Comparison of ENCODE assay signal across 22 cellular contexts in genomic region chr6:3453410-3453809, GRCh38. TPM values are rescaled to one million over a fixed set of nuclear protein-coding genes. Genes with fewer than 3 reads are reported as not detected.
DNase-seq lines count a peak whose midpoint lies in the region; FAIRE-seq and TF ChIP-seq lines count a peak whose summit lies in the region.
"Had no signal": no experiment of that assay in that cellular context is flagged by ENCODE, and none has a peak within 500 bp of the region (broad histone marks: within the 10 kb centered on the region; RNA-seq: fewer than 3 reads in every experiment).

No MANE protein-coding gene starts in this region.

- DNase-seq in GM10266 (ENCODE audit: extremely low spot score) (no peak), adipocyte (ENCODE audit: low read depth) (no peak), islet precursor cell (peak; percentile 28), HTR-8/SVneo (ENCODE audit: insufficient read length, low spot score) (no peak), osteocyte (ENCODE audit: extremely low spot score, unreplicated experiment) (no peak)
- DNase-seq in NK-92 treated with Interleukin-12 subunit alpha and Interleukin-12 subunit beta, amount 100 ng/mL, for 24 hours (lab: John Stamatoyannopoulos, UW): no peak
- DNase-seq: activated CD4-positive, alpha-beta T cell treated with anti-CD3 and anti-CD28 coated beads for 1 hour; activated CD8-positive, alpha-beta memory T cell treated with anti-CD3 and anti-CD28 coated beads, Interleukin-2, amount 10 ng/mL, durations not matched to agents 7 days and 5 days; activated gamma-delta T cell; amygdala; COR-L47; EL; NCI-H1092 treated with DMSO at 0.1 percent for 48 hours; NCI-H2171 treated with DMSO at 0.1 percent for 48 hours; ovary; SHP77 treated with DMSO at 0.1 percent for 48 hours; stimulated activated CD4-positive, alpha-beta T cell treated with anti-CD3 and anti-CD28 coated beads, Interleukin-4, amount 100 ng/mL, for 1 hour; T-helper 17 cell had no signal

- FAIRE-seq in HTR-8/SVneo (lab: Jason Lieb, UNC): no peak
- FAIRE-seq: colon had no signal

- peaks cover 3% of the 10 kb centered on the region for H3K36me3 ChIP-seq in adipocyte (ENCODE audit: control insufficient read depth, insufficient read depth, low read length, severe bottlenecking)
- H3K36me3 ChIP-seq: gastroesophageal sphincter, ovary had no signal

- H3K36me3 Mint-ChIP-seq in osteocyte (ENCODE audit: unreplicated experiment): no peaks in the 10 kb centered on the region
- H3K36me3 Mint-ChIP-seq: activated CD8-positive, alpha-beta memory T cell treated with anti-CD3 and anti-CD28 coated beads, Interleukin-2, amount 10 ng/mL, durations not matched to agents 7 days and 5 days; IgD-negative memory B cell had no signal

- H3K4me3 Mint-ChIP-seq in osteocyte (ENCODE audit: unreplicated experiment): no peak overlapping the region
- H3K4me3 Mint-ChIP-seq: activated CD8-positive, alpha-beta memory T cell treated with anti-CD3 and anti-CD28 coated beads, Interleukin-2, amount 10 ng/mL, durations not matched to agents 7 days and 5 days; IgD-negative memory B cell; T-helper 17 cell had no signal

- peak overlapping the region; percentile 97 for H3K4me3 ChIP-seq in adipocyte (ENCODE audit: low read length)
- H3K4me3 ChIP-seq: ovary had no signal

- peak overlapping the region; percentile 91 for H3K9ac ChIP-seq in adipocyte (ENCODE audit: low read length)

- H3K27me3 ChIP-seq in adipocyte (replicated peaks; ENCODE audit: control insufficient read depth, insufficient read depth, low read length): no peaks in the 10 kb centered on the region
- H3K27me3 ChIP-seq: gastroesophageal sphincter, ovary had no signal

- no peaks in the 10 kb centered on the region for H3K9me3 ChIP-seq in adipocyte (ENCODE audit: control insufficient read depth, low read length)
- H3K9me3 ChIP-seq: gastroesophageal sphincter, ovary had no signal

- no peak overlapping the region for H3K27ac Mint-ChIP-seq in osteocyte (ENCODE audit: unreplicated experiment)
- H3K27ac Mint-ChIP-seq: activated CD8-positive, alpha-beta memory T cell treated with anti-CD3 and anti-CD28 coated beads, Interleukin-2, amount 10 ng/mL, durations not matched to agents 7 days and 5 days; IgD-negative memory B cell; T-helper 17 cell had no signal

- no peaks in the 10 kb centered on the region for H3K9me3 Mint-ChIP-seq in osteocyte (ENCODE audit: unreplicated experiment)

- no peaks in the 10 kb centered on the region for H3K27me3 Mint-ChIP-seq in osteocyte (ENCODE audit: unreplicated experiment)

- TF ChIP-seq CTCF in GM10266 (IDR thresholded peaks at IDR 0.05; ENCODE audit: control insufficient read depth, insufficient read depth, low read depth, missing control alignments) (peak; percentile 18), LNCAP (IDR thresholded peaks at IDR 0.05) (0 out of 2 replicates have a peak, but pooled peaks have one; percentile 9), osteocyte (IDR thresholded peaks at IDR 0.05) (no peak)

- peaks cover 8% of the 10 kb centered on the region for H3K4me1 Mint-ChIP-seq in osteocyte (ENCODE audit: unreplicated experiment)

- H3K4me1 ChIP-seq in adipocyte (ENCODE audit: control insufficient read depth, insufficient read depth, low read length): peaks cover 54% of the 10 kb centered on the region

RNA-seq across cellular contexts. Expression of gene SLC22A23, which starts 3.4 kb away (rescaled TPM):
- total RNA-seq in osteocyte: 10.2 and 10.4 TPM in 2 replicates
